1 cellular context compared by ENCODE assay signal in the genomic region with DNA sequence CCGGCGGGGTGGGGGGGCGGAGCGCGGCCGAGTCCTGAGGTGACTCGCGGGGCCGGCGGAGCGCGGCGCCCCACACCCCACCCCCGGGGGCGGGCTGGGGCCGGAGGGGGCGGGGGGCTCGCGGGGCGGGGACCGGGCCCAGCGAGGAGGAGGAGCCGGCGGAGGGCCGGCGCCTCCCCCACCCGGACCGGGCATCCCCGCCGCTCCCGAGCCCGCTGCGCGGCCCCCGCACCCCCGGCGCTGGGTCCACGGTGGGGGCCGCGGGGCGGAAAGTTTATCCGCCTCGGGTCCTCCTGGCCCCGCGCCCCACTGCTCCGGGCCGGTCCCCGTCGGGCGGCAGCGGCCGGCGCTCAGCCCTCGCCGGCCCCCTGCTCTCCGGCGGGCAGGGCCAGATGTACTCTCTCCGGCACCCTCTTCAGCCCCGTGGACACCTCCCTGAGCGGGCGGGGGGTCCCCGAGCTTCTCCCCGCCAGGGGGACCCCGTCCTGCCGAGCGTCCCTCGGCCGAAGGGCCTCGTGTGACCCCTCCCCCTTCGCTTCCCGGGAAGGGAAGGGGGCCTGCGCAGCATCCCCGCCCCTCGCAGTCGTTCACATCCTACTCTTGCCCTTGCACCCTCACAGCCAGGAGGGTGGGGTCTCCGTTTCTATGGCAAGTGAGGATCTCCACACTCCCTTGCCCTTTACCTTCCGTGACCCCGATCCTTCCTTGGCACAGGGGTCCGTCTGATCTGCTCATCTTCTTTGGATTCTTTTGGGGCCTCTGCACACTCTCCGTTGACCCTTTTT.
A peak's percentile ranks its signal among the peaks of the same experiment; 100 is the strongest.
TF ChIP-seq lines count a peak whose summit lies in the region.

No MANE protein-coding gene starts in this region.

TF ChIP-seq in K562, 482 proteins besides CTCF, POLR2A, EP300 and RAD21 (continues in another document):
- TF ChIP-seq RFX7 (CRISPR knock-in tag; IDR thresholded peaks at IDR 0.05) (no peak), RBFOX2 (IDR thresholded peaks at IDR 0.05; ENCODE audit: low read depth, low read length) (peak; percentile 65), PURB (CRISPR knock-in tag; IDR thresholded peaks at IDR 0.05; ENCODE audit: low read depth) (no peak), L3MBTL2 (IDR thresholded peaks at IDR 0.05) (peak; percentile 56), E2F6 (IDR thresholded peaks at IDR 0.05; ENCODE audit: borderline replicate concordance in 1 of 2, extremely low read depth in 1 of 2, insufficient read depth in 1 of 2, insufficient read length in 1 of 2, low read depth in 1 of 2, low read length in 1 of 2, poor library complexity in 1 of 2, severe bottlenecking in 1 of 2) (peak in 1 of 2 experiments; percentile 66), MTA3 (IDR thresholded peaks at IDR 0.05; ENCODE audit: borderline replicate concordance) (0 out of 2 replicates have a peak, but pooled peaks have one; percentile 58), TEAD1 (CRISPR knock-in tag; IDR thresholded peaks at IDR 0.05) (peak in 1 of 2 experiments; percentile 51; a peak in 1 of 4 replicates), SMAD4 (CRISPR knock-in tag; conservative IDR thresholded peaks at IDR 0.05) (no peak; the same call in 1 of the 2 replicates), CCNT2 (IDR thresholded peaks at IDR 0.05; ENCODE audit: borderline replicate concordance, extremely low read depth, insufficient read length, low read depth, low read length) (peak; percentile 68), RBBP5 (IDR thresholded peaks at IDR 0.05; ENCODE audit: borderline replicate concordance, insufficient read depth, low read length, poor library complexity, severe bottlenecking) (peak; percentile 90), ZBTB12 (CRISPR knock-in tag; IDR thresholded peaks at IDR 0.05) (no peak), HDAC2 (IDR thresholded peaks at IDR 0.05) (0 out of 2 replicates have a peak, but pooled peaks have one; percentile 30), HMGN3 (IDR thresholded peaks at IDR 0.05; ENCODE audit: borderline replicate concordance, extremely low read depth, insufficient read length, low read depth, low read length) (peak; percentile 21), CTBP1 (IDR thresholded peaks at IDR 0.05; ENCODE audit: borderline replicate concordance) (peak; percentile 26; the same call in 1 of the 2 replicates), NR1H2 (CRISPR knock-in tag; IDR thresholded peaks at IDR 0.05) (no peak), MAZ (CRISPR knock-in tag; conservative IDR thresholded peaks at IDR 0.05 in 1 of 2, IDR thresholded peaks at IDR 0.05 in 1 of 2) (peak; percentile 33 to 43; a peak in 1 of 4 replicates), ZNF764 (CRISPR knock-in tag; IDR thresholded peaks at IDR 0.05; ENCODE audit: low read depth) (no peak), ZNF707 (CRISPR knock-in tag; conservative IDR thresholded peaks at IDR 0.05) (no peak), NR2F6 (CRISPR knock-in tag; IDR thresholded peaks at IDR 0.05) (no peak), ZEB2 (IDR thresholded peaks at IDR 0.05) (no peak), MIER1 (IDR thresholded peaks at IDR 0.05; ENCODE audit: low read depth) (no peak), FOXK2 (conservative IDR thresholded peaks at IDR 0.05 in 1 of 2, IDR thresholded peaks at IDR 0.05 in 1 of 2; ENCODE audit: low read depth in 2 of 2) (no peak), RB1 (IDR thresholded peaks at IDR 0.05; ENCODE audit: low read depth) (peak; percentile 63), STAT5B (CRISPR knock-in tag; IDR thresholded peaks at IDR 0.05) (no peak), VEZF1 (CRISPR knock-in tag; IDR thresholded peaks at IDR 0.05) (peak; percentile 76), TRIM28 (IDR thresholded peaks at IDR 0.05) (no peak), SIN3A (IDR thresholded peaks at IDR 0.05; ENCODE audit: borderline replicate concordance in 2 of 2, control insufficient read depth in 1 of 2, low read depth in 2 of 2, low read length in 2 of 2) (0 out of 4 replicates have a peak, but pooled peaks of 1 of the 2 experiments have one; percentile 24), ILK (tag; IDR thresholded peaks at IDR 0.05; ENCODE audit: borderline replicate concordance, low read depth) (no peak), ETS1 (conservative IDR thresholded peaks at IDR 0.05; ENCODE audit: control insufficient read depth, low read depth, low read length) (0 out of 2 replicates have a peak, but pooled peaks have one; percentile 10), KDM2B (CRISPR knock-in tag; IDR thresholded peaks at IDR 0.05) (no peak), CHAMP1 (IDR thresholded peaks at IDR 0.05) (no peak), ESRRB (CRISPR knock-in tag; IDR thresholded peaks at IDR 0.05; ENCODE audit: borderline replicate concordance) (no peak)
- TF ChIP-seq, protein P1, sequence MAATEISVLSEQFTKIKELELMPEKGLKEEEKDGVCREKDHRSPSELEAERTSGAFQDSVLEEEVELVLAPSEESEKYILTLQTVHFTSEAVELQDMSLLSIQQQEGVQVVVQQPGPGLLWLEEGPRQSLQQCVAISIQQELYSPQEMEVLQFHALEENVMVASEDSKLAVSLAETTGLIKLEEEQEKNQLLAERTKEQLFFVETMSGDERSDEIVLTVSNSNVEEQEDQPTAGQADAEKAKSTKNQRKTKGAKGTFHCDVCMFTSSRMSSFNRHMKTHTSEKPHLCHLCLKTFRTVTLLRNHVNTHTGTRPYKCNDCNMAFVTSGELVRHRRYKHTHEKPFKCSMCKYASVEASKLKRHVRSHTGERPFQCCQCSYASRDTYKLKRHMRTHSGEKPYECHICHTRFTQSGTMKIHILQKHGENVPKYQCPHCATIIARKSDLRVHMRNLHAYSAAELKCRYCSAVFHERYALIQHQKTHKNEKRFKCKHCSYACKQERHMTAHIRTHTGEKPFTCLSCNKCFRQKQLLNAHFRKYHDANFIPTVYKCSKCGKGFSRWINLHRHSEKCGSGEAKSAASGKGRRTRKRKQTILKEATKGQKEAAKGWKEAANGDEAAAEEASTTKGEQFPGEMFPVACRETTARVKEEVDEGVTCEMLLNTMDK (IDR thresholded peaks at IDR 0.05; ENCODE audit: borderline replicate concordance, insufficient read depth, low read depth, low read length, poor library complexity, severe bottlenecking), result peak; percentile 23
- TF ChIP-seq, protein P2, sequence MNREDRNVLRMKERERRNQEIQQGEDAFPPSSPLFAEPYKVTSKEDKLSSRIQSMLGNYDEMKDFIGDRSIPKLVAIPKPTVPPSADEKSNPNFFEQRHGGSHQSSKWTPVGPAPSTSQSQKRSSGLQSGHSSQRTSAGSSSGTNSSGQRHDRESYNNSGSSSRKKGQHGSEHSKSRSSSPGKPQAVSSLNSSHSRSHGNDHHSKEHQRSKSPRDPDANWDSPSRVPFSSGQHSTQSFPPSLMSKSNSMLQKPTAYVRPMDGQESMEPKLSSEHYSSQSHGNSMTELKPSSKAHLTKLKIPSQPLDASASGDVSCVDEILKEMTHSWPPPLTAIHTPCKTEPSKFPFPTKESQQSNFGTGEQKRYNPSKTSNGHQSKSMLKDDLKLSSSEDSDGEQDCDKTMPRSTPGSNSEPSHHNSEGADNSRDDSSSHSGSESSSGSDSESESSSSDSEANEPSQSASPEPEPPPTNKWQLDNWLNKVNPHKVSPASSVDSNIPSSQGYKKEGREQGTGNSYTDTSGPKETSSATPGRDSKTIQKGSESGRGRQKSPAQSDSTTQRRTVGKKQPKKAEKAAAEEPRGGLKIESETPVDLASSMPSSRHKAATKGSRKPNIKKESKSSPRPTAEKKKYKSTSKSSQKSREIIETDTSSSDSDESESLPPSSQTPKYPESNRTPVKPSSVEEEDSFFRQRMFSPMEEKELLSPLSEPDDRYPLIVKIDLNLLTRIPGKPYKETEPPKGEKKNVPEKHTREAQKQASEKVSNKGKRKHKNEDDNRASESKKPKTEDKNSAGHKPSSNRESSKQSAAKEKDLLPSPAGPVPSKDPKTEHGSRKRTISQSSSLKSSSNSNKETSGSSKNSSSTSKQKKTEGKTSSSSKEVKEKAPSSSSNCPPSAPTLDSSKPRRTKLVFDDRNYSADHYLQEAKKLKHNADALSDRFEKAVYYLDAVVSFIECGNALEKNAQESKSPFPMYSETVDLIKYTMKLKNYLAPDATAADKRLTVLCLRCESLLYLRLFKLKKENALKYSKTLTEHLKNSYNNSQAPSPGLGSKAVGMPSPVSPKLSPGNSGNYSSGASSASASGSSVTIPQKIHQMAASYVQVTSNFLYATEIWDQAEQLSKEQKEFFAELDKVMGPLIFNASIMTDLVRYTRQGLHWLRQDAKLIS (CRISPR knock-in tag; IDR thresholded peaks at IDR 0.05), result no peak
- TF ChIP-seq, protein P3, sequence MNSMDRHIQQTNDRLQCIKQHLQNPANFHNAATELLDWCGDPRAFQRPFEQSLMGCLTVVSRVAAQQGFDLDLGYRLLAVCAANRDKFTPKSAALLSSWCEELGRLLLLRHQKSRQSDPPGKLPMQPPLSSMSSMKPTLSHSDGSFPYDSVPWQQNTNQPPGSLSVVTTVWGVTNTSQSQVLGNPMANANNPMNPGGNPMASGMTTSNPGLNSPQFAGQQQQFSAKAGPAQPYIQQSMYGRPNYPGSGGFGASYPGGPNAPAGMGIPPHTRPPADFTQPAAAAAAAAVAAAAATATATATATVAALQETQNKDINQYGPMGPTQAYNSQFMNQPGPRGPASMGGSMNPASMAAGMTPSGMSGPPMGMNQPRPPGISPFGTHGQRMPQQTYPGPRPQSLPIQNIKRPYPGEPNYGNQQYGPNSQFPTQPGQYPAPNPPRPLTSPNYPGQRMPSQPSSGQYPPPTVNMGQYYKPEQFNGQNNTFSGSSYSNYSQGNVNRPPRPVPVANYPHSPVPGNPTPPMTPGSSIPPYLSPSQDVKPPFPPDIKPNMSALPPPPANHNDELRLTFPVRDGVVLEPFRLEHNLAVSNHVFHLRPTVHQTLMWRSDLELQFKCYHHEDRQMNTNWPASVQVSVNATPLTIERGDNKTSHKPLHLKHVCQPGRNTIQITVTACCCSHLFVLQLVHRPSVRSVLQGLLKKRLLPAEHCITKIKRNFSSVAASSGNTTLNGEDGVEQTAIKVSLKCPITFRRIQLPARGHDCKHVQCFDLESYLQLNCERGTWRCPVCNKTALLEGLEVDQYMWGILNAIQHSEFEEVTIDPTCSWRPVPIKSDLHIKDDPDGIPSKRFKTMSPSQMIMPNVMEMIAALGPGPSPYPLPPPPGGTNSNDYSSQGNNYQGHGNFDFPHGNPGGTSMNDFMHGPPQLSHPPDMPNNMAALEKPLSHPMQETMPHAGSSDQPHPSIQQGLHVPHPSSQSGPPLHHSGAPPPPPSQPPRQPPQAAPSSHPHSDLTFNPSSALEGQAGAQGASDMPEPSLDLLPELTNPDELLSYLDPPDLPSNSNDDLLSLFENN (IDR thresholded peaks at IDR 0.05; ENCODE audit: low read depth in 2 of 2, low read length in 2 of 2), result no peak
- TF ChIP-seq, protein P4, sequence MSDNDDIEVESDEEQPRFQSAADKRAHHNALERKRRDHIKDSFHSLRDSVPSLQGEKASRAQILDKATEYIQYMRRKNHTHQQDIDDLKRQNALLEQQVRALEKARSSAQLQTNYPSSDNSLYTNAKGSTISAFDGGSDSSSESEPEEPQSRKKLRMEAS (CRISPR knock-in tag; IDR thresholded peaks at IDR 0.05), result peak; percentile 40
